8 cellular contexts compared by ENCODE assay signal in genomic region chr17:31313982-31314787, GRCh38. TPM values are rescaled to one million over a fixed set of nuclear protein-coding genes. Genes with fewer than 3 reads are reported as not detected.
DNase-seq lines count a peak whose midpoint lies in the region; ATAC-seq and TF ChIP-seq lines count a peak whose summit lies in the region.

EVI2B (minus strand) TSS chr17:31314054; CDS start chr17:31305609, 8,445 bp downstream.

- in situ Hi-C loops in KBM-7 (cut with MboI; ENCODE audit: low pct_unique_long_range_greater_than_20kb, low sequenced_read_pairs) = loop anchor here (25.0 kb wide), 1 partner anchor 102 kb away; no protein-coding TSS in a partner anchor

- DNase-seq in GM10248 (ENCODE audit: extremely low spot score) (peak; percentile 31), KBM-7 (peak; percentile 90), mesenchymal stem cell (peak; percentile 80), H9 (no peak), NCI-H2196 (lab: John Stamatoyannopoulos, UW; ENCODE audit: unreplicated experiment) (no peak), posterior cingulate gyrus (no peak)
- DNase-seq in activated T-helper 2 cell treated with anti-CD3 and anti-CD28 coated beads, Interferon-gamma antibody, Interleukin-2, Interleukin-4, amounts not matched to agents 10 μg/mL and 5 μg/mL and 100 μg/mL, durations not matched to agents 14 hours and 24 hours and 36 hours (ENCODE audit: low spot score) = no peak

- H3K79me2 ChIP-seq in H9 (ENCODE audit: insufficient read depth, low read length) = no peaks in the 10 kb centered on the region

- H3K4me1 ChIP-seq in mesenchymal stem cell (ENCODE audit: control insufficient read depth, insufficient read depth, low read depth, low read length) (peaks cover 3% of the 10 kb centered on the region), H9 (ENCODE audit: insufficient read depth, low read length) (no peaks in the 10 kb centered on the region)

- H4K8ac ChIP-seq in mesenchymal stem cell (ENCODE audit: low read length) (no peak within 1 kb of the TSS), H9 (replicated peaks; ENCODE audit: insufficient read length, low read depth, low read length) (no peak within 1 kb of the TSS)

- no peak within 1 kb of the TSS for H2BK12ac ChIP-seq in mesenchymal stem cell (ENCODE audit: low read length in 2 of 2)
- H2BK12ac ChIP-seq in H9 (ENCODE audit: insufficient read length, low read depth, low read length) = no peak within 1 kb of the TSS

- H3K4me2 ChIP-seq in mesenchymal stem cell (ENCODE audit: low read length, poor library complexity, severe bottlenecking) (no peak within 1 kb of the TSS), H9 (ENCODE audit: insufficient read depth, insufficient read length, low read length) (no peak within 1 kb of the TSS)

- H3K4me3 ChIP-seq in mesenchymal stem cell (ENCODE audit: insufficient read depth in 1 of 2, low read depth in 1 of 2, low read length in 2 of 2) = peak within 1 kb of the TSS in 1 of 2 experiments; percentile 35

- H2BK15ac ChIP-seq in mesenchymal stem cell (ENCODE audit: low read depth, poor library complexity, severe bottlenecking) (no peak within 1 kb of the TSS), H9 (ENCODE audit: low read depth, low read length) (no peak within 1 kb of the TSS)

- TF ChIP-seq CTCF in GM10248 (IDR thresholded peaks at IDR 0.05; ENCODE audit: control extremely low read depth, extremely low read depth, low read depth, missing control alignments) (no peak), H9 (conservative IDR thresholded peaks at IDR 0.05) (no peak)

- WGBS in mesenchymal stem cell = 45% methylated on average over 1 of the region's 3 CpGs
- no CpG with 5 or more reads among the region's 3 CpGs for WGBS in H9 (ENCODE audit: extremely low coverage, insufficient read length, low lambda C conversion rate)

- H4K20me1 ChIP-seq in H9 (ENCODE audit: control insufficient read depth, insufficient read depth, insufficient read length) = no peaks in the 10 kb centered on the region

- H3K23ac ChIP-seq in mesenchymal stem cell (ENCODE audit: low read length in 2 of 2) = no peak within 1 kb of the TSS
- H3K23ac ChIP-seq in H9 (ENCODE audit: insufficient read length, low read depth, low read length) = no peak within 1 kb of the TSS

- H3K79me1 ChIP-seq in mesenchymal stem cell (replicated peaks; ENCODE audit: low read length, poor library complexity, severe bottlenecking) (peaks cover 6% of the 10 kb centered on the region), H9 (ENCODE audit: insufficient read depth, low read depth, low read length, poor library complexity, severe bottlenecking) (no peaks in the 10 kb centered on the region)

- H4K5ac ChIP-seq in H9 (ENCODE audit: insufficient read length, low read depth, low read length) = no peak within 1 kb of the TSS

- peaks cover 48% of the 10 kb centered on the region for H3K36me3 Mint-ChIP-seq in activated T-helper 2 cell treated with anti-CD3 and anti-CD28 coated beads, Interferon-gamma antibody, Interleukin-2, Interleukin-4, amounts not matched to agents 10 μg/mL and 5 μg/mL and 100 μg/mL, durations not matched to agents 14 hours and 24 hours and 36 hours (ENCODE audit: low read depth)
- H3K36me3 Mint-ChIP-seq in H9 (ENCODE audit: insufficient read depth in 1 of 3, low read depth in 3 of 3) = no peaks in the 10 kb centered on the region

- H4K91ac ChIP-seq in mesenchymal stem cell (ENCODE audit: low read length) (no peak within 1 kb of the TSS), H9 (ENCODE audit: insufficient read length, low read depth, low read length) (no peak within 1 kb of the TSS)

- H3K18ac ChIP-seq in mesenchymal stem cell (ENCODE audit: low read depth in 1 of 2, low read length in 2 of 2) (no peak within 1 kb of the TSS), H9 (ENCODE audit: insufficient read length, low read depth, low read length) (no peak within 1 kb of the TSS)

- CTCF ChIA-PET in GM10248 (lab: Yijun Ruan, JAX) = no interaction called here

- peaks cover 0 to 17% of the 10 kb centered on the region in 2 experiments for H3K36me3 ChIP-seq in mesenchymal stem cell (ENCODE audit: control insufficient read depth in 1 of 2, insufficient read depth in 2 of 2, low read depth in 1 of 2, low read length in 2 of 2)

- intact Hi-C loops in activated T-helper 2 cell treated with anti-CD3 and anti-CD28 coated beads, Interferon-gamma antibody, Interleukin-2, Interleukin-4, amounts not matched to agents 10 μg/mL and 5 μg/mL and 100 μg/mL, durations not matched to agents 14 hours and 24 hours and 36 hours (cut with micrococcal nuclease) = loop anchor here (5.0 kb wide), 3 partner anchors 178 to 492 kb away; partner anchors contain the start of gene CRLF3
- intact Hi-C loops in posterior cingulate gyrus (cut with DNase I) = no loop called here

- H3K27me3 ChIP-seq in mesenchymal stem cell (ENCODE audit: control insufficient read depth in 1 of 2, insufficient read depth in 1 of 2, low read length in 2 of 2) = no peaks in the 10 kb centered on the region
- H3K27me3 ChIP-seq in H9 (ENCODE audit: insufficient read depth, low read length) = no peaks in the 10 kb centered on the region

- no peak within 1 kb of the TSS for H3K56ac ChIP-seq in H9 (ENCODE audit: insufficient read length, low read depth, low read length)

- no peak for ATAC-seq in GM21619 (IDR thresholded peaks at IDR 0.05; ENCODE audit: unreplicated experiment)

- peak within 1 kb of the TSS; percentile 88 for H3K4me3 Mint-ChIP-seq in activated T-helper 2 cell treated with anti-CD3 and anti-CD28 coated beads, Interferon-gamma antibody, Interleukin-2, Interleukin-4, amounts not matched to agents 10 μg/mL and 5 μg/mL and 100 μg/mL, durations not matched to agents 14 hours and 24 hours and 36 hours (ENCODE audit: low read depth)
- no peak within 1 kb of the TSS for H3K4me3 Mint-ChIP-seq in H9

- H3T11ph ChIP-seq in H9 (ENCODE audit: low read length) = no peak within 1 kb of the TSS

- no peak within 1 kb of the TSS for H3K4ac ChIP-seq in mesenchymal stem cell (ENCODE audit: low read depth in 1 of 2, low read length in 2 of 2)
- H3K4ac ChIP-seq in H9 (ENCODE audit: low read depth, low read length) = no peak within 1 kb of the TSS

- H3K9me3 ChIP-seq in mesenchymal stem cell (ENCODE audit: control insufficient read depth, low read length) (no peaks in the 10 kb centered on the region), H9 (ENCODE audit: control insufficient read depth, low read depth, low read length) (no peaks in the 10 kb centered on the region)

- H2AK5ac ChIP-seq in mesenchymal stem cell (ENCODE audit: low read length, severe bottlenecking) (no peak within 1 kb of the TSS), H9 (ENCODE audit: insufficient read length, low read length) (no peak within 1 kb of the TSS)

- H3K9ac ChIP-seq in mesenchymal stem cell (ENCODE audit: low read length) (peak within 1 kb of the TSS; percentile 69), H9 (ENCODE audit: extremely low read depth, insufficient read length, low read length) (no peak within 1 kb of the TSS)

- H3K27ac ChIP-seq in mesenchymal stem cell (ENCODE audit: low read length, poor library complexity, severe bottlenecking) (no peak within 1 kb of the TSS), H9 (ENCODE audit: insufficient read length, low read depth, low read length) (no peak within 1 kb of the TSS)

- no peaks in the 10 kb centered on the region for H3K23me2 ChIP-seq in H9 (ENCODE audit: insufficient read length, low read depth, low read length, poor library complexity, severe bottlenecking)

- no peaks in the 10 kb centered on the region for H3K9me3 Mint-ChIP-seq in activated T-helper 2 cell treated with anti-CD3 and anti-CD28 coated beads, Interferon-gamma antibody, Interleukin-2, Interleukin-4, amounts not matched to agents 10 μg/mL and 5 μg/mL and 100 μg/mL, durations not matched to agents 14 hours and 24 hours and 36 hours
- H3K9me3 Mint-ChIP-seq in H9 = no peaks in the 10 kb centered on the region

- no peaks in the 10 kb centered on the region for H3K27me3 Mint-ChIP-seq in activated T-helper 2 cell treated with anti-CD3 and anti-CD28 coated beads, Interferon-gamma antibody, Interleukin-2, Interleukin-4, amounts not matched to agents 10 μg/mL and 5 μg/mL and 100 μg/mL, durations not matched to agents 14 hours and 24 hours and 36 hours (ENCODE audit: low read depth)
- no peaks in the 10 kb centered on the region for H3K27me3 Mint-ChIP-seq in H9 (ENCODE audit: low read depth)

- H2AFZ ChIP-seq in mesenchymal stem cell (ENCODE audit: low read depth, low read length) (no peak within 1 kb of the TSS), H9 (ENCODE audit: low read length) (no peak within 1 kb of the TSS)

- H3K14ac ChIP-seq in mesenchymal stem cell (ENCODE audit: low read length in 2 of 2) = no peak within 1 kb of the TSS
- no peak within 1 kb of the TSS for H3K14ac ChIP-seq in H9 (ENCODE audit: insufficient read depth, low read length)

- H2BK20ac ChIP-seq in H9 (ENCODE audit: low read depth, low read length, poor library complexity, severe bottlenecking) = no peak within 1 kb of the TSS

- no peak within 1 kb of the TSS for H2BK120ac ChIP-seq in mesenchymal stem cell (ENCODE audit: low read depth, low read length)
- H2BK120ac ChIP-seq in H9 (ENCODE audit: low read depth, low read length, poor library complexity, severe bottlenecking) = no peak within 1 kb of the TSS

- POLR2A ChIA-PET in GM10248 (lab: Yijun Ruan, JAX) = no interaction called here

- H2BK5ac ChIP-seq in mesenchymal stem cell (ENCODE audit: low read depth, low read length, poor library complexity, severe bottlenecking) = no peak within 1 kb of the TSS
- H2BK5ac ChIP-seq in H9 (ENCODE audit: insufficient read length, low read length) = no peak within 1 kb of the TSS

- H3K27ac Mint-ChIP-seq in activated T-helper 2 cell treated with anti-CD3 and anti-CD28 coated beads, Interferon-gamma antibody, Interleukin-2, Interleukin-4, amounts not matched to agents 10 μg/mL and 5 μg/mL and 100 μg/mL, durations not matched to agents 14 hours and 24 hours and 36 hours = peak within 1 kb of the TSS; percentile 96
- H3K27ac Mint-ChIP-seq in H9 = no peak within 1 kb of the TSS

- peaks cover 51% of the 10 kb centered on the region for H3K4me1 Mint-ChIP-seq in activated T-helper 2 cell treated with anti-CD3 and anti-CD28 coated beads, Interferon-gamma antibody, Interleukin-2, Interleukin-4, amounts not matched to agents 10 μg/mL and 5 μg/mL and 100 μg/mL, durations not matched to agents 14 hours and 24 hours and 36 hours (ENCODE audit: low read depth)
- H3K4me1 Mint-ChIP-seq in H9 = peaks cover 11 to 13% of the 10 kb centered on the region in 2 experiments

RNA-seq across cellular contexts. Expression of gene EVI2B, which starts in this region (rescaled TPM):
- 13.0 and 13.9 TPM in 2 replicates for total RNA-seq in activated T-helper 2 cell treated with anti-CD3 and anti-CD28 coated beads, Interferon-gamma antibody, Interleukin-2, Interleukin-4, amounts not matched to agents 10 μg/mL and 5 μg/mL and 100 μg/mL, durations not matched to agents 14 hours and 24 hours and 36 hours
- polyA plus RNA-seq in mesenchymal stem cell (2013, experiment 1 of 2) = 4.1 TPM
- 4.2 TPM for polyA plus RNA-seq in mesenchymal stem cell (2013, experiment 2 of 2)
- not detected in 2 replicates for total RNA-seq in H9 (2021)

Comparison
In these comparisons a context has a peak if more than half of its experiments do, and no peak if none do; other contexts are left out.
1. RNA of gene EVI2B (total RNA-seq): 13.0 to 13.9 TPM in activated T-helper 2 cell treated with anti-CD3 and anti-CD28 coated beads, Interferon-gamma antibody, Interleukin-2, Interleukin-4, amounts not matched to agents 10 μg/mL and 5 μg/mL and 100 μg/mL, durations not matched to agents 14 hours and 24 hours and 36 hours; not detected in H9; every median in the first group is over 10 times any median in the second.
2. DNase-seq: peak in GM10248 (single experiment), KBM-7 (single experiment) and mesenchymal stem cell (single experiment); none in activated T-helper 2 cell treated with anti-CD3 and anti-CD28 coated beads, Interferon-gamma antibody, Interleukin-2, Interleukin-4, amounts not matched to agents 10 μg/mL and 5 μg/mL and 100 μg/mL, durations not matched to agents 14 hours and 24 hours and 36 hours (single experiment), H9 (single experiment), NCI-H2196 (single experiment) and posterior cingulate gyrus (0 of 10).